ENCODE assay signal across 12 cellular contexts in genomic region chr12:52197371-52198231, GRCh38. TPM values are rescaled to one million over a fixed set of nuclear protein-coding genes. Genes with fewer than 3 reads are reported as not detected.
DNase-seq lines count a peak whose midpoint lies in the region; ATAC-seq and TF ChIP-seq lines count a peak whose summit lies in the region.
"Had no signal": no experiment of that assay in that cellular context is flagged by ENCODE, and none has a peak within 500 bp of the region (broad histone marks: within the 10 kb centered on the region; RNA-seq: fewer than 3 reads in every experiment).

No MANE protein-coding gene starts in this region.

- no peaks in the 10 kb centered on the region for H3K9me2 ChIP-seq in hepatocyte (replicated peaks; ENCODE audit: insufficient read depth)

- no peaks in the 10 kb centered on the region for H3K79me2 ChIP-seq in hepatocyte

- TF ChIP-seq CTCF in lung (IDR thresholded peaks at IDR 0.05; ENCODE audit: control extremely low read depth, extremely low read depth) (no peak), hepatocyte (IDR thresholded peaks at IDR 0.05; ENCODE audit: poor library complexity) (no peak)

- no peak overlapping the region for H3K9ac ChIP-seq in BLaER1

- H3K4me1 ChIP-seq in BLaER1 (peaks cover 71% of the 10 kb centered on the region), lung (ENCODE audit: control insufficient read depth in 2 of 2, insufficient read depth in 2 of 2, low read length in 2 of 2) (peaks cover 5 to 40% of the 10 kb centered on the region in 2 donors), hepatocyte (ENCODE audit: insufficient read depth) (peaks cover 28% of the 10 kb centered on the region)

- peak overlapping the region; percentile 70 for H3K4me2 ChIP-seq in BLaER1
- no peak overlapping the region for H3K4me2 ChIP-seq in hepatocyte

- H3K27ac ChIP-seq in BLaER1 (peak overlapping the region; percentile 63; the same call in 1 of the 2 replicates), lung (ENCODE audit: low read depth in 1 of 2, low read length in 1 of 2) (peak overlapping the region; percentile 66 to 68), hepatocyte (no peak overlapping the region)

- H4K20me1 ChIP-seq in BLaER1 (no peaks in the 10 kb centered on the region), hepatocyte (ENCODE audit: insufficient read depth, poor library complexity, severe bottlenecking) (no peaks in the 10 kb centered on the region)

- DNase-seq in MV-4-11 (lab: John Stamatoyannopoulos, UW) (peak; percentile 96), UCSD-AML1 (lab: John Stamatoyannopoulos, UW; ENCODE audit: unreplicated experiment) (peak; percentile 69), lung (ENCODE audit: low spot score) (peak; percentile 63), NCI-H2171 (lab: John Stamatoyannopoulos, UW) (no peak), hepatocyte (ENCODE audit: low spot score) (no peak), ACHN (no peak)
- DNase-seq in effector CD4-positive, alpha-beta T cell = no peak
- DNase-seq: activated T-cell treated with anti-CD3 and anti-CD28 coated beads, Interleukin-2, amount 50 U/mL, for 4 hours; NCI-H2171 treated with DMSO at 0.1 percent for 48 hours; stimulated activated CD4-positive, alpha-beta T cell treated with anti-CD3 and anti-CD28 coated beads, Interleukin-15, amount 100 ng/mL, for 24 hours; stimulated activated naive CD8-positive, alpha-beta T cell treated with anti-CD3 and anti-CD28 coated beads, Interleukin-15, Interleukin-2, amounts not matched to agents 100 U/mL and 50 U/mL, for 24 hours had no signal

- ATAC-seq in lung (ENCODE audit: insufficient read depth, low FRiP score) = peak; percentile 44
- ATAC-seq: activated T-cell treated with anti-CD3 and anti-CD28 coated beads, Interleukin-2, amount 50 U/mL, for 4 hours; stimulated activated naive CD8-positive, alpha-beta T cell treated with anti-CD3 and anti-CD28 coated beads, Interleukin-15, Interleukin-2, amounts not matched to agents 100 U/mL and 50 U/mL, for 24 hours had no signal

- 40 to 47% methylated on average over 11 of the region's 11 CpGs for WGBS in lung, 2 donors
- 84% methylated on average over 11 of the region's 11 CpGs for WGBS in hepatocyte (ENCODE audit: low lambda C conversion rate, missing lambda C conversion rate)

- H3K4me3 ChIP-seq in BLaER1 = no peak overlapping the region
- H3K4me3 ChIP-seq in lung = no peak overlapping the region
- H3K4me3 ChIP-seq in hepatocyte = no peak overlapping the region

- H3K27me3 ChIP-seq in BLaER1 (no peaks in the 10 kb centered on the region), lung (ENCODE audit: control insufficient read depth, insufficient read depth) (no peaks in the 10 kb centered on the region), hepatocyte (no peaks in the 10 kb centered on the region)

- in situ Hi-C loops in ACHN (cut with HindIII; ENCODE audit: low pct_ligation_motif_present, low pct_unique_long_range_greater_than_20kb, low sequenced_read_pairs) = no loop called here

- H3K36me3 ChIP-seq in BLaER1 (no peaks in the 10 kb centered on the region), lung (ENCODE audit: control insufficient read depth in 2 of 2, insufficient read depth in 2 of 2, low read length in 2 of 2) (no peaks in the 10 kb centered on the region), hepatocyte (replicated peaks; ENCODE audit: insufficient read depth, low read depth) (no peaks in the 10 kb centered on the region)

- H3K9me3 ChIP-seq in BLaER1 = no peaks in the 10 kb centered on the region
- H3K9me3 ChIP-seq in lung (ENCODE audit: control insufficient read depth in 2 of 2, insufficient read depth in 1 of 2, low read length in 1 of 2) = no peaks in the 10 kb centered on the region
- H3K9me3 ChIP-seq in hepatocyte (ENCODE audit: low read depth) = no peaks in the 10 kb centered on the region

- H2AFZ ChIP-seq in hepatocyte = no peak overlapping the region

RNA-seq across cellular contexts. Expression of gene KRT80, which starts 5.8 kb away (rescaled TPM):
- total RNA-seq in lung = 10 to 100 TPM in 1 of 2 donors, 1 to 10 TPM in 1; 1.8 to 15.5 TPM
- polyA plus RNA-seq in lung = 1 to 10 TPM; 7.2 to 9.9 TPM
- total RNA-seq in hepatocyte = 0.28 and 0.77 TPM in 2 replicates
- 1.2 and 1.5 TPM in 2 replicates for polyA plus RNA-seq in hepatocyte

RNA-seq across cellular contexts. Expression of gene KRT7, which starts 35.4 kb away (rescaled TPM):
- 1,000 to 10,000 TPM in 1 of 2 donors, 10 to 100 TPM in 1; 33.6 to 1,411 TPM for total RNA-seq in lung
- 1,000 to 10,000 TPM; 1,201 to 1,415 TPM for polyA plus RNA-seq in lung
- 12.6 and 27.1 TPM in 2 replicates for total RNA-seq in hepatocyte
- 33.3 and 80.2 TPM in 2 replicates for polyA plus RNA-seq in hepatocyte

Comparison
In these comparisons a context has a peak if more than half of its experiments do, and no peak if none do; other contexts are left out.
1. DNase-seq: peak in MV-4-11 (single experiment), UCSD-AML1 (single experiment) and lung (single experiment); none in NCI-H2171 (single experiment), effector CD4-positive, alpha-beta T cell (single experiment), hepatocyte (single experiment) and ACHN (single experiment).